Comparison of ENCODE assay signal across 8 cellular contexts in genomic region chr17:7626956-7627249, GRCh38. TPM values are rescaled to one million over a fixed set of nuclear protein-coding genes. Genes with fewer than 3 reads are reported as not detected.
DNase-seq lines count a peak whose midpoint lies in the region; ATAC-seq and TF ChIP-seq lines count a peak whose summit lies in the region.

No MANE protein-coding gene starts in this region.

- H3K27ac ChIP-seq in mesodermal cell (ENCODE audit: low read depth, low read length, severe bottlenecking) (peak overlapping the region; percentile 94), vagina (peak overlapping the region; percentile 93)

- WGBS in mesodermal cell (ENCODE audit: insufficient coverage in 2 of 2), 2 experiments: 0 to 16% methylated on average over 1 to 4 of the region's 6 CpGs

- DNase-seq in Right ventricle myocardium superior (no peak), cardiac septum (ENCODE audit: low spot score) (no peak), cardiac fibroblast (ENCODE audit: low read depth in 2 of 2) (no peak), vagina (ENCODE audit: extremely low spot score in 2 of 2) (no peak), NAMALWA (ENCODE audit: low spot score) (no peak), NCI-H446 treated with DMSO at 0.1 percent for 48 hours (lab: John Stamatoyannopoulos, UW) (no peak)

- H3K36me3 ChIP-seq in mesodermal cell (ENCODE audit: control insufficient read depth, insufficient read depth, low read length): peaks cover 10% of the 10 kb centered on the region
- no peaks in the 10 kb centered on the region for H3K36me3 ChIP-seq in vagina

- TF ChIP-seq CTCF in cardiac fibroblast (IDR thresholded peaks at IDR 0.05; ENCODE audit: low read depth, low read length) (no peak), vagina (IDR thresholded peaks at IDR 0.05) (no peak)

- H3K4me1 ChIP-seq in mesodermal cell (ENCODE audit: control insufficient read depth, insufficient read depth, low read length, poor library complexity, severe bottlenecking) (peaks cover 5% of the 10 kb centered on the region), vagina (peaks cover 9% of the 10 kb centered on the region)

- intact Hi-C loops in Right ventricle myocardium superior (cut with DNase I): no loop called here
- intact Hi-C loops in cardiac septum (cut with DNase I): loop anchor here (5.0 kb wide), 1 partner anchor 40 kb away; no protein-coding TSS in a partner anchor
- intact Hi-C loops in vagina (cut with DNase I): loop anchor here (2.0 to 5.0 kb wide), 2 partner anchors 58 to 210 kb away; no protein-coding TSS in a partner anchor

- ATAC-seq in Right ventricle myocardium superior (ENCODE audit: poor library complexity) (peak; percentile 2), HG02981 (IDR thresholded peaks at IDR 0.05; ENCODE audit: unreplicated experiment) (no peak)

- H3K4me3 ChIP-seq in cardiac fibroblast (replicated peaks in 1 of 2; ENCODE audit: low read depth in 2 of 2, low read length in 2 of 2) (peak overlapping the region; percentile 81 to 84), mesodermal cell (ENCODE audit: extremely low read depth, insufficient read depth, low read length, poor library complexity, severe bottlenecking) (peak overlapping the region; percentile 83), vagina (peak overlapping the region; percentile 83 to 98)

- no peak for TF ChIP-seq POLR2A in vagina (IDR thresholded peaks at IDR 0.05)

- H3K9me3 ChIP-seq in mesodermal cell (ENCODE audit: control insufficient read depth, low read length) (no peaks in the 10 kb centered on the region), vagina (no peaks in the 10 kb centered on the region)

- no peaks in the 10 kb centered on the region for H3K27me3 ChIP-seq in vagina

RNA-seq across cellular contexts. Expression of gene SAT2, which starts 0.7 kb away (rescaled TPM):
- 80.0 TPM for total RNA-seq in Right ventricle myocardium superior
- total RNA-seq in cardiac septum: 60.3 TPM
- polyA plus RNA-seq in mesodermal cell (2013, experiment 1 of 2): 47.3 TPM
- 46.5 TPM for polyA plus RNA-seq in mesodermal cell (2013, experiment 2 of 2)
- total RNA-seq in vagina: 69.7 TPM

RNA-seq across cellular contexts. Expression of gene SHBG, which starts 3.0 kb away (rescaled TPM):
- total RNA-seq in Right ventricle myocardium superior (0.54 TPM), cardiac septum (0.62 TPM), vagina (not detected)
- polyA plus RNA-seq in mesodermal cell (2013, experiment 1 of 2): 1.4 TPM
- polyA plus RNA-seq in mesodermal cell (2013, experiment 2 of 2): 0.66 TPM

RNA-seq across cellular contexts. Expression of gene FXR2, which starts 12.2 kb away (rescaled TPM):
- total RNA-seq in Right ventricle myocardium superior (101 TPM), cardiac septum (83.5 TPM), vagina (36.1 TPM)
- polyA plus RNA-seq in mesodermal cell (2013, experiment 1 of 2): 41.8 TPM
- polyA plus RNA-seq in mesodermal cell (2013, experiment 2 of 2): 35.2 TPM

RNA-seq across cellular contexts. Expression of gene ATP1B2, which starts 23.8 kb away (rescaled TPM):
- total RNA-seq in Right ventricle myocardium superior (3.1 TPM), cardiac septum (2.7 TPM), vagina (2.7 TPM)
- polyA plus RNA-seq in mesodermal cell (2013, experiment 1 of 2): 27.8 TPM
- polyA plus RNA-seq in mesodermal cell (2013, experiment 2 of 2): 22.7 TPM

RNA-seq across cellular contexts. Expression of gene SOX15, which starts 37.0 kb away (rescaled TPM):
- total RNA-seq in Right ventricle myocardium superior: 0.91 TPM
- 1.1 TPM for total RNA-seq in cardiac septum
- not detected for polyA plus RNA-seq in mesodermal cell (2013, experiment 1 of 2)
- polyA plus RNA-seq in mesodermal cell (2013, experiment 2 of 2): 0.61 TPM
- 44.4 TPM for total RNA-seq in vagina
